Comparison of ENCODE assay signal across 33 cellular contexts in the genomic region with DNA sequence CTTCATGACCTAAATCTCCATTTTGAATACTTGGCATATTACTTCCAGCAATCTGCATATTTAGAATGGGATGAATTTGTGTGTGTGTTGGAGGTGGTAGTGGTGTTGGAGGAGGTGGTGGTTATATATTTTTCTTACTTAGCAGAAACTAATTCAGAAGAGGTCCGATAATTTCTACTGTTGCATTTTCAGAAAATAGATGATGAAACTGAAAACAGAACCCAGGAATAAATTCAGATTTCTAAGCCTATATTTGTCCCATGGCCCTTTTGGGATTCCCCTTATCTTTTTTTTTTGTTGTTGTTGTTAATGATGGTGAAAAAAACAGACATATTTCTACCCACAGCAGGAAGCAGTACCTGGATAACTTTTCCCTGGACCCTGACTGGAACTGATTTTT.
"Had no signal": no experiment of that assay in that cellular context is flagged by ENCODE, and none has a peak within 500 bp of the region (broad histone marks: within the 10 kb centered on the region; RNA-seq: fewer than 3 reads in every experiment).

No MANE protein-coding gene starts in this region.

- H3K4me1 Mint-ChIP-seq: activated CD8-positive, alpha-beta memory T cell treated with anti-CD3 and anti-CD28 coated beads, Interleukin-2, amount 10 ng/mL, durations not matched to agents 7 days and 5 days; endodermal cell had no signal

- DNase-seq: activated B cell treated with CpG ODN at 0.5 μM for 24 hours; activated CD4-positive, alpha-beta memory T cell treated with anti-CD3 and anti-CD28 coated beads for 36 hours; activated CD4-positive, alpha-beta T cell treated with anti-CD3 and anti-CD28 coated beads for 48 hours; activated CD8-positive, alpha-beta memory T cell treated with anti-CD3 and anti-CD28 coated beads, Interleukin-2, amount 10 ng/mL, durations not matched to agents 7 days and 5 days; activated CD8-positive, alpha-beta memory T cell treated with anti-CD3 and anti-CD28 coated beads, Interleukin-2, amount 50 U/mL, for 4 hours; activated CD8-positive, alpha-beta T cell treated with anti-CD3 and anti-CD28 coated beads, Interleukin-2, amount 10 ng/mL, durations not matched to agents 7 days and 5 days; activated effector memory CD4-positive, alpha-beta T cell treated with anti-CD3 and anti-CD28 coated beads, Interleukin-2, amount 50 U/mL, for 16 hours; activated naive CD4-positive, alpha-beta T cell treated with anti-CD3 and anti-CD28 coated beads for 36 hours; activated naive CD8-positive, alpha-beta T cell treated with anti-CD3 and anti-CD28 coated beads for 36 hours; activated naive CD8-positive, alpha-beta T cell treated with anti-CD3 and anti-CD28 coated beads, Interleukin-2, amount 50 U/mL, for 24 hours; activated T-cell treated with anti-CD3 and anti-CD28 coated beads, Interleukin-2, amount 50 U/mL, for 1 hour; activated T-cell treated with anti-CD3 and anti-CD28 coated beads, Interleukin-2, amount 50 U/mL, for 48 hours; adrenal gland; amygdala; aorta; body of pancreas; caudate nucleus; cerebellar nuclear complex; colonic mucosa; dorsolateral prefrontal cortex; effector memory CD4-positive, alpha-beta T cell; endodermal cell; foreskin fibroblast; head of caudate nucleus; T-helper 17 cell; T1000; WERI-Rb-1 had no signal

- H3K27me3 ChIP-seq: adrenal gland, body of pancreas, colonic mucosa, dorsolateral prefrontal cortex had no signal

- H3K27ac ChIP-seq: adrenal gland, body of pancreas, colonic mucosa, dorsolateral prefrontal cortex, WERI-Rb-1 had no signal

- H3K36me3 Mint-ChIP-seq: activated CD4-positive, alpha-beta memory T cell treated with anti-CD3 and anti-CD28 coated beads for 36 hours; activated naive CD4-positive, alpha-beta T cell treated with anti-CD3 and anti-CD28 coated beads, Interleukin-2, amount 50 U/mL, for 24 hours; activated naive CD8-positive, alpha-beta T cell treated with anti-CD3 and anti-CD28 coated beads for 36 hours had no signal

- H3K4me3 Mint-ChIP-seq: activated B cell treated with CpG ODN at 0.5 μM for 24 hours; activated CD4-positive, alpha-beta memory T cell treated with anti-CD3 and anti-CD28 coated beads for 36 hours; activated CD8-positive, alpha-beta memory T cell treated with anti-CD3 and anti-CD28 coated beads, Interleukin-2, amount 10 ng/mL, durations not matched to agents 7 days and 5 days; activated CD8-positive, alpha-beta T cell treated with anti-CD3 and anti-CD28 coated beads, Interleukin-2, amount 10 ng/mL, durations not matched to agents 7 days and 5 days; activated naive CD4-positive, alpha-beta T cell treated with anti-CD3 and anti-CD28 coated beads for 36 hours; activated naive CD4-positive, alpha-beta T cell treated with anti-CD3 and anti-CD28 coated beads, Interleukin-2, amount 50 U/mL, for 24 hours; activated naive CD8-positive, alpha-beta T cell treated with anti-CD3 and anti-CD28 coated beads for 36 hours; activated naive CD8-positive, alpha-beta T cell treated with anti-CD3 and anti-CD28 coated beads, Interleukin-2, amount 50 U/mL, for 24 hours; activated T-helper 1 cell treated with anti-CD3 and anti-CD28 coated beads, Interleukin-12 subunit alpha, Interleukin-12 subunit beta, Interleukin-2, Interleukin-4 antibody, amounts not matched to agents 30 ng/mL and 10 ng/mL and 1 ng/mL, durations not matched to agents 14 hours and 24 hours and 36 hours; endodermal cell; T-helper 17 cell; T-helper 2 cell treated with Interferon-gamma antibody and Interleukin-4, amounts not matched to agents 5 μg/mL and 100 μg/mL, for 36 hours had no signal

- H3K27me3 Mint-ChIP-seq: activated naive CD8-positive, alpha-beta T cell treated with anti-CD3 and anti-CD28 coated beads for 36 hours; activated naive CD8-positive, alpha-beta T cell treated with anti-CD3 and anti-CD28 coated beads, Interleukin-2, amount 50 U/mL, for 24 hours; T-helper 17 cell had no signal

- H3K4me3 ChIP-seq: adrenal gland, body of pancreas, colonic mucosa, dorsolateral prefrontal cortex had no signal

- H3K27ac Mint-ChIP-seq: activated B cell treated with CpG ODN at 0.5 μM for 24 hours; activated CD4-positive, alpha-beta memory T cell treated with anti-CD3 and anti-CD28 coated beads for 36 hours; activated CD8-positive, alpha-beta memory T cell treated with anti-CD3 and anti-CD28 coated beads, Interleukin-2, amount 10 ng/mL, durations not matched to agents 7 days and 5 days; activated CD8-positive, alpha-beta T cell treated with anti-CD3 and anti-CD28 coated beads, Interleukin-2, amount 10 ng/mL, durations not matched to agents 7 days and 5 days; activated naive CD4-positive, alpha-beta T cell treated with anti-CD3 and anti-CD28 coated beads for 36 hours; activated naive CD4-positive, alpha-beta T cell treated with anti-CD3 and anti-CD28 coated beads, Interleukin-2, amount 50 U/mL, for 24 hours; activated naive CD8-positive, alpha-beta T cell treated with anti-CD3 and anti-CD28 coated beads for 36 hours; activated naive CD8-positive, alpha-beta T cell treated with anti-CD3 and anti-CD28 coated beads, Interleukin-2, amount 50 U/mL, for 24 hours; activated T-helper 1 cell treated with anti-CD3 and anti-CD28 coated beads, Interleukin-12 subunit alpha, Interleukin-12 subunit beta, Interleukin-2, Interleukin-4 antibody, amounts not matched to agents 30 ng/mL and 10 ng/mL and 1 ng/mL, durations not matched to agents 14 hours and 24 hours and 36 hours; activated T-helper 2 cell treated with anti-CD3 and anti-CD28 coated beads, Interferon-gamma antibody, Interleukin-2, Interleukin-4, amounts not matched to agents 10 μg/mL and 5 μg/mL and 100 μg/mL, durations not matched to agents 14 hours and 24 hours and 36 hours; endodermal cell; T-helper 17 cell; T-helper 2 cell treated with Interferon-gamma antibody and Interleukin-4, amounts not matched to agents 5 μg/mL and 100 μg/mL, for 36 hours had no signal

- H3K9me3 ChIP-seq: adrenal gland, body of pancreas, colonic mucosa had no signal

- H3K36me3 ChIP-seq: adrenal gland, colonic mucosa, WERI-Rb-1 had no signal

- H3K9me3 Mint-ChIP-seq: activated naive CD4-positive, alpha-beta T cell treated with anti-CD3 and anti-CD28 coated beads for 36 hours; activated naive CD4-positive, alpha-beta T cell treated with anti-CD3 and anti-CD28 coated beads, Interleukin-2, amount 50 U/mL, for 24 hours; activated naive CD8-positive, alpha-beta T cell treated with anti-CD3 and anti-CD28 coated beads for 36 hours; activated T-helper 1 cell treated with anti-CD3 and anti-CD28 coated beads, Interleukin-12 subunit alpha, Interleukin-12 subunit beta, Interleukin-2, Interleukin-4 antibody, amounts not matched to agents 30 ng/mL and 10 ng/mL and 1 ng/mL, durations not matched to agents 14 hours and 24 hours and 36 hours; activated T-helper 2 cell treated with anti-CD3 and anti-CD28 coated beads, Interferon-gamma antibody, Interleukin-2, Interleukin-4, amounts not matched to agents 10 μg/mL and 5 μg/mL and 100 μg/mL, durations not matched to agents 14 hours and 24 hours and 36 hours; endodermal cell; T-helper 2 cell treated with Interferon-gamma antibody and Interleukin-4, amounts not matched to agents 5 μg/mL and 100 μg/mL, for 36 hours had no signal

- H3K4me1 ChIP-seq: adrenal gland, body of pancreas, colonic mucosa had no signal

- ATAC-seq: activated CD4-positive, CD25-positive, alpha-beta regulatory T cell treated with anti-CD3 and anti-CD28 coated beads, Interleukin-2, amount 50 U/mL, for 24 hours; activated CD8-positive, alpha-beta memory T cell treated with anti-CD3 and anti-CD28 coated beads, Interleukin-2, amount 10 ng/mL, durations not matched to agents 7 days and 5 days; activated CD8-positive, alpha-beta T cell treated with anti-CD3 and anti-CD28 coated beads, Interleukin-2, amount 10 ng/mL, durations not matched to agents 7 days and 5 days; activated naive CD8-positive, alpha-beta T cell treated with anti-CD3 and anti-CD28 coated beads, Interleukin-2, amount 50 U/mL, for 24 hours; body of pancreas; esophagus mucosa; T-helper 17 cell had no signal
